Comparison of ENCODE assay signal across 1 cellular context in the genomic region with DNA sequence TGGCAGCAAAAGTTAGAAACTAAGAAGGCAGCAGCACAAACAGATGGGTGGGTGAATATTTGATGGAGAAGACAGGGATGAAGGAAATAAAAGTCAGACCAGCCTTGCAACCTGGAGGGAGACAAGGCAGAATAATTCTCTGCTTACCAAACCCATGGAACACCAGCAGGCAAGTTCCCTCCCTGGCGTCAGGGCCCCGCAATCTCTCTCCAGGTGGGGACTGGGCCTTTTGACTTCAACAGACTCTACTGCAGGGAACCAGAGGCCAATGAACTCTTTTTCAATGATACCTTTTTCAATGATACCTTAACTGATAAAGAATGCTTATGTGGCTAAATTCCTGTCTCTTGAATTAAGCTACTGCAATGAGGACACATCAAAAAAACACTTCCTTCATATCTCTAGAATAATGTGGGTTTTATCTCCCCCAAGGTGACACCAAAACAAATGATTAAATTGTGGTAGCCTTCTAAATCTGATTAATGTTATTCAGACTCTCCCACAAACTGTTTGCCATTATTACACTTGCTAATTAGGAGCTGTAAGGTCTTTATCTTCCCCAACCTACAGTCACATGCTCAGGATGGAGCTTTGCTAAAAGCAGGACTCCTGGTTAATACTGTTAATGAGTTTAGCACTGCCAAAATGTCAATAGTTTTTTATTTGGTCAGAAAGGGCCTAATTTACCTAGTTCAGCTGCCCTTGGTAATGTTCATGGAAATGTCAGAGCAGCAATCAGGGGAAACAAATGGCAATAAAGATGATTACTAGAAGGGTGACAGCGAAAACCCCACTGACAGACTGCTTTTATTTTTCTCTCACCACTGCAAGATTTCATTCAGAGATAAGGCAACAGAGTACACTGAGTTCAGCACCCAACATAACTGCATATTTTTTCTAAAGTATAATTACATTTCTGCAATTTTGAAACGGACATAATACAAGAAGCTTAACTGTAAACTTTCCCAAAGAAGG.
TF ChIP-seq lines count a peak whose summit lies in the region.

No MANE protein-coding gene starts in this region.

TF ChIP-seq in HEK293, 187 proteins besides CTCF, POLR2A, EP300 and RAD21 (continued from another document):
- TF ChIP-seq, protein P1, sequence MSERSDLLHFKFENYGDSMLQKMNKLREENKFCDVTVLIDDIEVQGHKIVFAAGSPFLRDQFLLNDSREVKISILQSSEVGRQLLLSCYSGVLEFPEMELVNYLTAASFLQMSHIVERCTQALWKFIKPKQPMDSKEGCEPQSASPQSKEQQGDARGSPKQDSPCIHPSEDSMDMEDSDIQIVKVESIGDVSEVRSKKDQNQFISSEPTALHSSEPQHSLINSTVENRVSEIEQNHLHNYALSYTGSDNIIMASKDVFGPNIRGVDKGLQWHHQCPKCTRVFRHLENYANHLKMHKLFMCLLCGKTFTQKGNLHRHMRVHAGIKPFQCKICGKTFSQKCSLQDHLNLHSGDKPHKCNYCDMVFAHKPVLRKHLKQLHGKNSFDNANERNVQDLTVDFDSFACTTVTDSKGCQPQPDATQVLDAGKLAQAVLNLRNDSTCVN (tag by site-specific recombination; optimal IDR thresholded peaks at IDR 0.05), result no peak
